8 cellular contexts compared by ENCODE assay signal in the genomic region with DNA sequence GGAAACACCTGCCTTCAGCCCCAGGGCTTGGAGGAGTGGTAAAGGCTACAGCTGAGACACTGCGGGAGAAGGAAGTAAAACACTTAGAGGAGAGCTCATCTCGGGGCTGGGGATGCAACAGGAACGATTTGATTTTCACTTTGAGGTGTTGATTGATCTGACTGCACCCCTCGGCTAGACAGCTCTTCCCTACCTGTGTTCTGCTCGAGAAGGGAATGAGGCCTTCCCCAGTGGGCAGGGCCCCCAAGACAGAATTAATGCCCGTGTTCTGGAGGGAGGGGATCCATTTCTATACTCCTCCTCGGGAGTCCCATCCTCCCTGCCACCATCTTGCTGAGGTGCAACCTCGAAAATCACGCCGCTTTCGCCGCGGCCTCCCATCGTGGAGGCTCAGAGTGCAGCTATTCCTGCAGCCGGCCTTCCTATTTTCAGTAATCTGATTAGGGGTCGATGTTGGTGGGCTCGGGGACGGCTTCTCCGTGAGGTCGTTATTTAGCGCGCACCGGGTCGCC. TPM values are rescaled to one million over a fixed set of nuclear protein-coding genes. Genes with fewer than 3 reads are reported as not detected.
DNase-seq lines count a peak whose midpoint lies in the region; ATAC-seq, FAIRE-seq and TF ChIP-seq lines count a peak whose summit lies in the region.

No MANE protein-coding gene starts in this region.

- peak overlapping the region; percentile 97 for H3K4me2 ChIP-seq in astrocyte (ENCODE audit: low read length)

- peak overlapping the region; percentile 8 for H3K27ac Mint-ChIP-seq in astrocyte (ENCODE audit: unreplicated experiment)

- intact Hi-C loops in left cardiac atrium (cut with DNase I) = loop anchor here (2.0 to 5.0 kb wide), 4 partner anchors 43 to 122 kb away; no protein-coding TSS in a partner anchor
- intact Hi-C loops in right lobe of liver (cut with DNase I) = loop anchor here in 1 of 2 donors (10.0 kb wide), 2 partner anchors 56 to 114 kb away; no protein-coding TSS in a partner anchor
- intact Hi-C loops in tibial artery (cut with DNase I; ENCODE audit: low total_unique reads) = loop anchor here (2.0 kb wide), 1 partner anchor 64 kb away; no protein-coding TSS in a partner anchor
- intact Hi-C loops in left colon (cut with DNase I, micrococcal nuclease) = loop anchor here in 1 of 2 donors (10.0 kb wide), 2 partner anchors 66 to 124 kb away; no protein-coding TSS in a partner anchor

- H3K27me3 ChIP-seq in cardiac muscle cell (no peaks in the 10 kb centered on the region), astrocyte (ENCODE audit: insufficient read depth, low read length) (no peaks in the 10 kb centered on the region), right lobe of liver (no peaks in the 10 kb centered on the region), tibial artery (no peaks in the 10 kb centered on the region)

- peak overlapping the region; percentile 54 for H3K4me3 ChIP-seq in cardiac muscle cell
- peak overlapping the region; percentile 95 for H3K4me3 ChIP-seq in astrocyte (ENCODE audit: insufficient read depth, low read depth, low read length)
- H3K4me3 ChIP-seq in right lobe of liver = peak overlapping the region; percentile 69 to 78 (median 75)
- H3K4me3 ChIP-seq in tibial artery = peak overlapping the region; percentile 61 to 67

- peak overlapping the region; percentile 99 for H3K4me3 Mint-ChIP-seq in astrocyte (ENCODE audit: unreplicated experiment)

- H3K9me3 Mint-ChIP-seq in astrocyte (ENCODE audit: unreplicated experiment) = no peaks in the 10 kb centered on the region

- H2AFZ ChIP-seq in astrocyte (ENCODE audit: low read depth, low read length) = peak overlapping the region; percentile 59

- H3K4me1 Mint-ChIP-seq in astrocyte (ENCODE audit: low read depth, unreplicated experiment) = peaks cover 25% of the 10 kb centered on the region

- H3K79me2 ChIP-seq in astrocyte (ENCODE audit: insufficient read depth, low read length) = peaks cover 71% of the 10 kb centered on the region

- H3K27me3 Mint-ChIP-seq in astrocyte (ENCODE audit: low read depth, unreplicated experiment) = no peaks in the 10 kb centered on the region

- no peak for FAIRE-seq in astrocyte (lab: Jason Lieb, UNC)

- H4K20me1 ChIP-seq in astrocyte (ENCODE audit: insufficient read depth, low read length) = peaks cover 32% of the 10 kb centered on the region

- no peaks in the 10 kb centered on the region for H3K9me3 ChIP-seq in cardiac muscle cell (ENCODE audit: low read depth)
- H3K9me3 ChIP-seq in astrocyte (ENCODE audit: insufficient read depth, low read depth, low read length) = no peaks in the 10 kb centered on the region
- H3K9me3 ChIP-seq in right lobe of liver = no peaks in the 10 kb centered on the region
- no peaks in the 10 kb centered on the region for H3K9me3 ChIP-seq in tibial artery

- TF ChIP-seq CTCF in cardiac muscle cell (IDR thresholded peaks at IDR 0.05; ENCODE audit: low read depth, low read length) (no peak), astrocyte (IDR thresholded peaks at IDR 0.05; ENCODE audit: insufficient read depth, low read depth, low read length) (no peak), right lobe of liver (IDR thresholded peaks at IDR 0.05) (no peak), tibial artery (IDR thresholded peaks at IDR 0.05) (no peak)

- no peak for TF ChIP-seq POLR2A in right lobe of liver (IDR thresholded peaks at IDR 0.05)

- H3K36me3 Mint-ChIP-seq in astrocyte (ENCODE audit: low read depth, unreplicated experiment) = peaks cover 3% of the 10 kb centered on the region

- peak overlapping the region; percentile 23 for H3K27ac ChIP-seq in cardiac muscle cell
- peak overlapping the region; percentile 79 for H3K27ac ChIP-seq in astrocyte (ENCODE audit: low read depth, low read length)
- H3K27ac ChIP-seq in right lobe of liver = peak overlapping the region; percentile 14 to 88 (median 20)
- peak overlapping the region; percentile 85 to 86 for H3K27ac ChIP-seq in tibial artery

- DNase-seq in cardiac muscle cell (ENCODE audit: low read depth in 1 of 2, low spot score in 1 of 2) (no peak), left cardiac atrium (no peak), astrocyte (ENCODE audit: low read depth) (no peak), right lobe of liver (no peak), tibial artery (no peak), Ammon's horn (ENCODE audit: low spot score) (no peak), left colon (no peak)

- no peak for ATAC-seq in left cardiac atrium
- no peak for ATAC-seq in right lobe of liver
- no peak for ATAC-seq in GM19035 (IDR thresholded peaks at IDR 0.05; ENCODE audit: unreplicated experiment)
- no peak for ATAC-seq in left colon

- WGBS in right lobe of liver (ENCODE audit: insufficient coverage, low coverage, low lambda C conversion rate, missing lambda C conversion rate) = 56% methylated on average over 9 of the region's 24 CpGs

- H3K4me1 ChIP-seq in cardiac muscle cell (ENCODE audit: low read depth) (peaks cover 29% of the 10 kb centered on the region), astrocyte (ENCODE audit: insufficient read depth, low read length) (peaks cover 35% of the 10 kb centered on the region), right lobe of liver (peaks cover 0 to 37% (median 6%) of the 10 kb centered on the region in 4 donors), tibial artery (peaks cover 0 to 49% (median 29%) of the 10 kb centered on the region in 4 donors)

- H3K36me3 ChIP-seq in cardiac muscle cell (no peaks in the 10 kb centered on the region), astrocyte (ENCODE audit: insufficient read depth, low read length) (no peaks in the 10 kb centered on the region), right lobe of liver (no peaks in the 10 kb centered on the region), tibial artery (no peaks in the 10 kb centered on the region)

- peak overlapping the region; percentile 95 for H3K9ac ChIP-seq in astrocyte (ENCODE audit: low read length)

RNA-seq across cellular contexts. Expression of gene ATP2B4, which starts 2.4 kb away (rescaled TPM):
- total RNA-seq in cardiac muscle cell = 91.9 and 107 TPM in 2 replicates
- 64.5 and 67.5 TPM in 2 replicates for polyA plus RNA-seq in cardiac muscle cell
- total RNA-seq in left cardiac atrium = 100 to 1,000 TPM in 1 of 2 donors, 10 to 100 TPM in 1; 81.4 to 102 TPM
- 103 and 114 TPM in 2 replicates for total RNA-seq in astrocyte
- total RNA-seq in right lobe of liver = 10 to 100 TPM in 4 of 6 experiments, 1 to 10 TPM in 2; 8.7 to 59.3 (median 23.3) TPM
- 10 to 100 TPM; 17.4 to 55.8 TPM for total RNA-seq in left colon

Comparison
In these comparisons a context has a peak if more than half of its experiments do, and no peak if none do; other contexts are left out.
1. H3K27ac ChIP-seq: peak in every context shown above with its lines; median percentile 86 in tibial artery; 79 in astrocyte; 23 in cardiac muscle cell; 20 in right lobe of liver.